In the genomic region with DNA sequence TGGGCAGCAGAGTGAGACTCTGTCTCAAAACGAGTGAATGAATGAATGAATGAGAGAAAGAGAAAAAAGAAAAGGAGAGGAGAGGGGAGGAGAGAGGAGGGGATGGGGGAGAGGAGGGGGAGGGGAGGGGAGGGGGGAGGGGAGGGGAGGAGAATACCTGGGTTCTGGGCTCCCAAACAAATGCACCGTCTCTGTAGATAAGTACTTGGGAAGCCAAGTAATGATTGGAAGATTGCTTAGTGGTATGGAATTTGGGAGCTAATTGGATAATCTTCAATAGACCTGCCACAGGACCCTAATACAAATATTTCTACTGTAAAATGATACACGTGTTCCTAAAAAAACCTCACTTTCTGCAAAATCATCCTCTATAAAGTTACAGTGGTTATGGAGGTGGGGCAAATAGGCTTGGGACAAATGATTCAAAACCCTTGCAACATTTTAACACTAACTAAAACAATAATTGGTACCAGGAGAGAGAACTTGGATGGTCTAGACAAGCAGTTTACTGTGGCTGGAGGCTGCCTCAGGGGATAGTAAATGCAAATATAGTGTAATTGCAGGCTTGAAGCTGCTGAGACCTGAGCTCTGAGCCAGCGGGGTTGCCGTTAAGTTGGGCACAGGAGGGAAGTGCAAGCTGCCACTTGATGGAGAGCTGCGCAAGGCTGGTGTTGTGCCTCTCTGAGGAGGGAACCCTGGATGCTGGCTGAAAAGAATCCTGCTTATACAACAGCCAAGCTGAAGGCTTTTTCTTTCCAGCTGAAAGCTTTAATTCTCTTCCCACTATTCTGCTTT, we compare ENCODE assay signal across 15 cellular contexts. TPM values are rescaled to one million over a fixed set of nuclear protein-coding genes. Genes with fewer than 3 reads are reported as not detected.
A peak's percentile ranks its signal among the peaks of the same experiment; 100 is the strongest.
DNase-seq lines count a peak whose midpoint lies in the region; ATAC-seq, FAIRE-seq and TF ChIP-seq lines count a peak whose summit lies in the region.
"Had no signal": no experiment of that assay in that cellular context is flagged by ENCODE, and none has a peak within 500 bp of the region (broad histone marks: within the 10 kb centered on the region; RNA-seq: fewer than 3 reads in every experiment).

No MANE protein-coding gene starts in this region.

- H2AFZ ChIP-seq in K562 (ENCODE audit: low read depth, low read length), result no peak overlapping the region; the same call in 1 of the 2 replicates
- no peak overlapping the region for H2AFZ ChIP-seq in mammary epithelial cell (ENCODE audit: low read depth, low read length)

- H3K4me3 Mint-ChIP-seq in stimulated activated naive CD8-positive, alpha-beta T cell treated with anti-CD3 and anti-CD28 coated beads, Interleukin-15, amount 100 ng/mL, for 72 hours, result no peak overlapping the region
- H3K4me3 Mint-ChIP-seq: activated B cell treated with CpG ODN at 0.5 μM for 24 hours had no signal

- peaks cover 6 to 38% of the 10 kb centered on the region in 2 experiments; a peak in 4 of 5 replicates for H3K4me1 ChIP-seq in K562 (replicated peaks in 1 of 2; ENCODE audit: control insufficient read depth in 2 of 2, insufficient read depth in 2 of 2, low read length in 2 of 2)
- H3K4me1 ChIP-seq in spleen, result peaks cover 0 to 29% (median 8%) of the 10 kb centered on the region in 6 donors
- no peaks in the 10 kb centered on the region for H3K4me1 ChIP-seq in mammary epithelial cell (ENCODE audit: insufficient read depth, low read length)
- H3K4me1 ChIP-seq: transverse colon had no signal

- H3K36me3 ChIP-seq in K562 (ENCODE audit: control insufficient read depth, insufficient read depth, low read length) (peaks cover 67% of the 10 kb centered on the region), spleen (no peaks in the 10 kb centered on the region), mammary epithelial cell (ENCODE audit: insufficient read depth, low read length) (no peaks in the 10 kb centered on the region)
- H3K36me3 ChIP-seq: transverse colon had no signal

- H3K27me3 Mint-ChIP-seq in stimulated activated naive CD8-positive, alpha-beta T cell treated with anti-CD3 and anti-CD28 coated beads, Interleukin-15, amount 100 ng/mL, for 72 hours, result no peaks in the 10 kb centered on the region

- H3K79me2 ChIP-seq in K562 (ENCODE audit: control insufficient read depth, insufficient read depth, low read length) (peaks cover 99% of the 10 kb centered on the region), mammary epithelial cell (ENCODE audit: insufficient read depth, low read length) (no peaks in the 10 kb centered on the region)

- H3K9me3 ChIP-seq in K562 (replicated peaks; ENCODE audit: control insufficient read depth, insufficient read depth, low read depth, low read length) (no peaks in the 10 kb centered on the region), spleen (no peaks in the 10 kb centered on the region), mammary epithelial cell (replicated peaks; ENCODE audit: insufficient read depth, low read length) (no peaks in the 10 kb centered on the region)
- H3K9me3 ChIP-seq: transverse colon had no signal

- no TSS peak for BruUV-seq in K562 (replicated peaks; lab: Mats Ljungman, UMichigan)
- BruUV-seq in mammary epithelial cell (replicated peaks; lab: Mats Ljungman, UMichigan), result no TSS peak

- ATAC-seq in stimulated activated naive CD8-positive, alpha-beta T cell treated with anti-CD3 and anti-CD28 coated beads, Interleukin-15, Interleukin-2, amounts not matched to agents 100 U/mL and 50 U/mL, for 24 hours, result peak; percentile 7
- no peak for ATAC-seq in stimulated activated naive CD8-positive, alpha-beta T cell treated with anti-CD3 and anti-CD28 coated beads, Interleukin-15, amount 100 ng/mL, for 72 hours
- peak; percentile 8 for ATAC-seq in K562

- CTCF ChIA-PET in K562 (lab: Yijun Ruan, JAX; ENCODE audit: low intra/inter-chr PET ratio) (no interaction called here), mammary epithelial cell (lab: Charles Lee; ENCODE audit: low non-redundant PET) (no interaction called here)

- no peak for FAIRE-seq in K562 (lab: Jason Lieb, UNC)
- FAIRE-seq: HTR-8/SVneo had no signal

- H4K20me1 ChIP-seq in K562 (replicated peaks; ENCODE audit: control insufficient read depth, insufficient read depth, low read length), result no peaks in the 10 kb centered on the region
- H4K20me1 ChIP-seq in mammary epithelial cell (ENCODE audit: insufficient read depth, low read length), result no peaks in the 10 kb centered on the region

- DNase-seq in stimulated activated naive CD8-positive, alpha-beta T cell treated with anti-CD3 and anti-CD28 coated beads, Interleukin-15, Interleukin-2, amounts not matched to agents 100 U/mL and 50 U/mL, for 24 hours, result no peak
- DNase-seq in stimulated activated naive CD8-positive, alpha-beta T cell treated with anti-CD3 and anti-CD28 coated beads, Interleukin-15, amount 100 ng/mL, for 72 hours, result no peak
- DNase-seq in NCI-H2081 (lab: John Stamatoyannopoulos, UW), result peak; percentile 69 to 81
- DNase-seq in K562 (ENCODE audit: extremely low read depth in 1 of 4, low spot score in 3 of 4), result no peak
- DNase-seq in spleen, result peak; percentile 46
- no peak for DNase-seq in KG1 (lab: John Stamatoyannopoulos, UW)
- DNase-seq in occipital lobe (lab: John Stamatoyannopoulos, UW), result no peak
- DNase-seq in mammary epithelial cell, result no peak
- DNase-seq: activated B cell treated with CpG ODN at 0.5 μM for 24 hours; activated T-cell treated with anti-CD3 and anti-CD28 coated beads, Interleukin-2, amount 50 U/mL, for 1 hour; DMS153; NCI-H187; stimulated activated CD4-positive, alpha-beta T cell treated with anti-CD3 and anti-CD28 coated beads, Interleukin-2, amount 100 ng/mL, for 24 hours; transverse colon had no signal

- H3K4me3 ChIP-seq in K562 (peak overlapping the region; percentile 43), spleen (no peak overlapping the region), mammary epithelial cell (replicated peaks in 1 of 3; ENCODE audit: insufficient read depth in 1 of 3, low read depth in 2 of 3, low read length in 3 of 3) (no peak overlapping the region)
- H3K4me3 ChIP-seq: transverse colon had no signal

- no peaks in the 10 kb centered on the region for H3K9me3 Mint-ChIP-seq in stimulated activated naive CD8-positive, alpha-beta T cell treated with anti-CD3 and anti-CD28 coated beads, Interleukin-15, amount 100 ng/mL, for 72 hours
- H3K9me3 Mint-ChIP-seq: activated B cell treated with CpG ODN at 0.5 μM for 24 hours had no signal

- peak overlapping the region; percentile 79 for H3K27ac ChIP-seq in K562 (ENCODE audit: extremely low read depth, low read depth, low read length)
- no peak overlapping the region for H3K27ac ChIP-seq in spleen
- H3K27ac ChIP-seq in mammary epithelial cell (ENCODE audit: insufficient read depth, low read depth, low read length), result no peak overlapping the region
- H3K27ac ChIP-seq: transverse colon had no signal

- no peaks in the 10 kb centered on the region for H3K9me1 ChIP-seq in K562 (ENCODE audit: control insufficient read depth, insufficient read depth, low read length)

- intact Hi-C loops in K562 (cut with micrococcal nuclease) (no loop called here), spleen (cut with DNase I; ENCODE audit: low total_unique reads) (no loop called here), mammary epithelial cell (cut with micrococcal nuclease) (no loop called here)

- peaks cover 65% of the 10 kb centered on the region for H3K4me1 Mint-ChIP-seq in stimulated activated naive CD8-positive, alpha-beta T cell treated with anti-CD3 and anti-CD28 coated beads, Interleukin-15, amount 100 ng/mL, for 72 hours

- dilution Hi-C loops in mammary epithelial cell (cut with HindIII; ENCODE audit: low sequenced_read_pairs), result no loop called here

- TF ChIP-seq CTCF in K562 (IDR thresholded peaks at IDR 0.05 in 2 of 3, conservative IDR thresholded peaks at IDR 0.05 in 1 of 3; ENCODE audit: insufficient read depth in 2 of 3, low read depth in 1 of 3, low read length in 3 of 3) (no peak), spleen (IDR thresholded peaks at IDR 0.05 in 8 of 11, conservative IDR thresholded peaks at IDR 0.05 in 3 of 11) (no peak), mammary epithelial cell (conservative IDR thresholded peaks at IDR 0.05 in 1 of 2, IDR thresholded peaks at IDR 0.05 in 1 of 2; ENCODE audit: extremely low read depth in 1 of 2, insufficient read depth in 1 of 2, low read depth in 1 of 2, low read length in 2 of 2) (no peak)

- no peak for TF ChIP-seq RAD21 in K562 (CRISPR knock-in tag; conservative IDR thresholded peaks at IDR 0.05 in 1 of 2, IDR thresholded peaks at IDR 0.05 in 1 of 2)

- WGBS in K562 (ENCODE audit: insufficient coverage, low coverage, missing lambda C conversion rate), result 26% methylated on average over 5 of the region's 6 CpGs
- WGBS in spleen, 5 donors, result 28 to 45% (median 34%) methylated on average over 5 to 6 of the region's 6 CpGs
- WGBS in mammary epithelial cell (ENCODE audit: low coverage, missing lambda C conversion rate), result 3% methylated on average over 5 of the region's 6 CpGs

- H3K4me2 ChIP-seq in K562 (ENCODE audit: insufficient read depth, low read length) (peak overlapping the region; percentile 95), mammary epithelial cell (ENCODE audit: insufficient read depth, low read depth, low read length) (no peak overlapping the region)

- POLR2A ChIA-PET in K562 (lab: Yijun Ruan, JAX), result interaction anchor here (0.7 to 1.9 kb wide), 8 partner anchors 10 to 70 kb away, joined by 3 to 10 read pairs (median 4); partner anchors contain the start of genes ANP32B and TRMO

- H3K27ac Mint-ChIP-seq in stimulated activated naive CD8-positive, alpha-beta T cell treated with anti-CD3 and anti-CD28 coated beads, Interleukin-15, amount 100 ng/mL, for 72 hours, result no peak overlapping the region
- H3K27ac Mint-ChIP-seq: activated B cell treated with CpG ODN at 0.5 μM for 24 hours had no signal

- in situ Hi-C loops in K562 (cut with MboI), result no loop called here
- in situ Hi-C loops in mammary epithelial cell (cut with MboI; ENCODE audit: low sequenced_read_pairs in 2 of 2), result loop anchor here in 1 of 2 donors (25.0 kb wide), 1 partner anchor 828 kb away; no protein-coding TSS in a partner anchor

- H3K9ac ChIP-seq in K562 (ENCODE audit: insufficient read depth in 1 of 2, low read depth in 2 of 2, low read length in 2 of 2) (peak overlapping the region; percentile 84 to 86), mammary epithelial cell (ENCODE audit: insufficient read depth, low read length) (no peak overlapping the region)

- H3K27me3 ChIP-seq in K562 (ENCODE audit: control insufficient read depth in 2 of 2, insufficient read depth in 2 of 2, low read length in 2 of 2) (no peaks in the 10 kb centered on the region), spleen (replicated peaks in 1 of 7) (peaks cover 0 to 20% (median 0%) of the 10 kb centered on the region in 7 donors), mammary epithelial cell (ENCODE audit: insufficient read depth, low read length) (peaks cover 9% of the 10 kb centered on the region)

- TF ChIP-seq POLR2A in K562 (conservative IDR thresholded peaks at IDR 0.05), result no peak
- TF ChIP-seq POLR2A in spleen (IDR thresholded peaks at IDR 0.05), result no peak

- no peak for TF ChIP-seq EP300 in K562 (IDR thresholded peaks at IDR 0.05; ENCODE audit: low read length)

RNA-seq across cellular contexts. Expression of gene HEMGN, which starts 3.5 kb away (rescaled TPM):
- 11.3 and 87.8 TPM in 2 replicates for total RNA-seq in K562 (2011; cell fraction: chromatin; rRNA removed; ENCODE audit: low replicate concordance)
- total RNA-seq in K562 (2011; cell fraction: nucleolus; rRNA removed), result 10.7 and 21.2 TPM in 2 replicates
- total RNA-seq in K562 (2011; cell fraction: nucleoplasm; rRNA removed), result 28.6 and 33.8 TPM in 2 replicates
- total RNA-seq in K562 (2014; rRNA removed), result 107 and 116 TPM in 2 replicates
- 182 and 209 TPM in 2 replicates for total RNA-seq in K562 (2014; rRNA removed; fragmentation: Illumina TruSeq; extraction: Trizol)
- total RNA-seq in K562 (2015; rRNA removed; fragmentation: Illumina TruSeq; extraction: Trizol), result 54.3 and 56.3 TPM in 2 replicates
- total RNA-seq in K562 (2021), result 101 and 104 TPM in 2 replicates
- polyA plus RNA-seq in K562 (2011; rRNA removed), result 104 and 197 TPM in 2 replicates
- polyA plus RNA-seq in K562 (2011; cell fraction: cytosol; rRNA removed), result 25.0 and 35.1 TPM in 2 replicates
- 20.7 and 23.5 TPM in 2 replicates for polyA plus RNA-seq in K562 (2011; cell fraction: nucleus; rRNA removed)
- polyA plus RNA-seq in K562 (2012), result 22.3 and 42.9 TPM in 2 replicates
- 183 and 258 TPM in 2 replicates for polyA plus RNA-seq in K562 (2014; fragmentation: Illumina TruSeq; extraction: Trizol)
- 100 to 1,000 TPM; 110 to 156 TPM for polyA plus RNA-seq in K562 (2014; fragmentation: Nextera tagmentation; extraction: Ambion mirVana)
- 124 and 137 TPM in 2 replicates for polyA plus RNA-seq in K562 (2014; rRNA removed)
- polyA minus RNA-seq in K562 (2011; rRNA and poly(A)+ RNA removed), result 106 and 117 TPM in 2 replicates
- polyA minus RNA-seq in K562 (2011; cell fraction: cytosol; rRNA and poly(A)+ RNA removed), result 22.3 and 41.9 TPM in 2 replicates
- polyA minus RNA-seq in K562 (2011; cell fraction: nucleus; rRNA and poly(A)+ RNA removed), result 10.1 and 16.6 TPM in 2 replicates
- 10 to 100 TPM in 1 of 7 donors, 1 to 10 TPM in 5, under 1 TPM in 1; 0.76 to 26.6 (median 4.7) TPM for total RNA-seq in spleen
- polyA plus RNA-seq in spleen, result under 1 TPM; 0.13 to 0.64 (median 0.32) TPM
- 3.9 TPM for total RNA-seq in occipital lobe
- total RNA-seq in mammary epithelial cell, result not detected
- not detected for polyA plus RNA-seq in mammary epithelial cell
- not detected for polyA minus RNA-seq in mammary epithelial cell
- total RNA-seq: transverse colon had no signal

RNA-seq across cellular contexts. Expression of gene TRMO, which starts 12.2 kb away (rescaled TPM):
- 9.3 and 20.1 TPM in 2 replicates for total RNA-seq in K562 (2011; cell fraction: chromatin; rRNA removed; ENCODE audit: low replicate concordance)
- total RNA-seq in K562 (2011; cell fraction: nucleolus; rRNA removed), result 6.6 and 6.7 TPM in 2 replicates
- 8.8 and 9.2 TPM in 2 replicates for total RNA-seq in K562 (2011; cell fraction: nucleoplasm; rRNA removed)
- total RNA-seq in K562 (2014; rRNA removed), result 16.2 and 16.7 TPM in 2 replicates
- total RNA-seq in K562 (2014; rRNA removed; fragmentation: Illumina TruSeq; extraction: Trizol), result 16.2 and 18.4 TPM in 2 replicates
- 22.4 and 22.9 TPM in 2 replicates for total RNA-seq in K562 (2015; rRNA removed; fragmentation: Illumina TruSeq; extraction: Trizol)
- 12.2 and 12.5 TPM in 2 replicates for total RNA-seq in K562 (2021)
- 14.2 and 16.3 TPM in 2 replicates for polyA plus RNA-seq in K562 (2011; rRNA removed)
- polyA plus RNA-seq in K562 (2011; cell fraction: cytosol; rRNA removed), result 8.2 and 12.4 TPM in 2 replicates
- 10.3 and 14.4 TPM in 2 replicates for polyA plus RNA-seq in K562 (2011; cell fraction: nucleus; rRNA removed)
- polyA plus RNA-seq in K562 (2012), result 8.9 and 10.4 TPM in 2 replicates
- 17.2 and 20.0 TPM in 2 replicates for polyA plus RNA-seq in K562 (2014; fragmentation: Illumina TruSeq; extraction: Trizol)
- polyA plus RNA-seq in K562 (2014; fragmentation: Nextera tagmentation; extraction: Ambion mirVana), result 10 to 100 TPM in 1 of 2 experiments, 1 to 10 TPM in 1; 5.6 to 12.8 TPM
- polyA plus RNA-seq in K562 (2014; rRNA removed), result 17.2 and 18.4 TPM in 2 replicates
- polyA minus RNA-seq in K562 (2011; rRNA and poly(A)+ RNA removed), result 23.2 and 23.8 TPM in 2 replicates
- polyA minus RNA-seq in K562 (2011; cell fraction: cytosol; rRNA and poly(A)+ RNA removed), result 5.8 and 8.6 TPM in 2 replicates
- 5.1 and 8.1 TPM in 2 replicates for polyA minus RNA-seq in K562 (2011; cell fraction: nucleus; rRNA and poly(A)+ RNA removed)
- 10 to 100 TPM; 16.8 to 58.6 (median 28.3) TPM for total RNA-seq in spleen
- polyA plus RNA-seq in spleen, result 10 to 100 TPM; 11.2 to 13.0 (median 12.5) TPM
- 14.7 TPM for total RNA-seq in occipital lobe
- total RNA-seq in mammary epithelial cell, result 10 to 100 TPM in 1 of 2 donors, 1 to 10 TPM in 1; 7.6 to 15.3 TPM
- polyA plus RNA-seq in mammary epithelial cell, result 11.0 TPM
- polyA minus RNA-seq in mammary epithelial cell, result 11.5 TPM

RNA-seq across cellular contexts. Expression of gene ANP32B, which starts 48.6 kb away (rescaled TPM):
- total RNA-seq in K562 (2011; cell fraction: chromatin; rRNA removed; ENCODE audit: low replicate concordance), result 103 and 181 TPM in 2 replicates
- 53.9 and 79.2 TPM in 2 replicates for total RNA-seq in K562 (2011; cell fraction: nucleolus; rRNA removed)
- total RNA-seq in K562 (2011; cell fraction: nucleoplasm; rRNA removed), result 96.2 and 106 TPM in 2 replicates
- 90.3 and 90.7 TPM in 2 replicates for total RNA-seq in K562 (2014; rRNA removed)
- total RNA-seq in K562 (2014; rRNA removed; fragmentation: Illumina TruSeq; extraction: Trizol), result 80.3 and 96.1 TPM in 2 replicates
- 68.9 and 78.4 TPM in 2 replicates for total RNA-seq in K562 (2015; rRNA removed; fragmentation: Illumina TruSeq; extraction: Trizol)
- total RNA-seq in K562 (2021), result 384 and 454 TPM in 2 replicates
- 135 and 147 TPM in 2 replicates for polyA plus RNA-seq in K562 (2011; rRNA removed)
- 19.4 and 46.5 TPM in 2 replicates for polyA plus RNA-seq in K562 (2011; cell fraction: cytosol; rRNA removed)
- polyA plus RNA-seq in K562 (2011; cell fraction: nucleus; rRNA removed), result 41.5 and 53.7 TPM in 2 replicates
- 595 and 725 TPM in 2 replicates for polyA plus RNA-seq in K562 (2012)
- polyA plus RNA-seq in K562 (2014; fragmentation: Illumina TruSeq; extraction: Trizol), result 711 and 815 TPM in 2 replicates
- polyA plus RNA-seq in K562 (2014; fragmentation: Nextera tagmentation; extraction: Ambion mirVana), result 100 to 1,000 TPM in 1 of 2 experiments, 10 to 100 TPM in 1; 87.2 to 141 TPM
- polyA plus RNA-seq in K562 (2014; rRNA removed), result 331 and 380 TPM in 2 replicates
- polyA minus RNA-seq in K562 (2011; rRNA and poly(A)+ RNA removed), result 117 and 146 TPM in 2 replicates
- 105 and 106 TPM in 2 replicates for polyA minus RNA-seq in K562 (2011; cell fraction: cytosol; rRNA and poly(A)+ RNA removed)
- 31.2 and 52.8 TPM in 2 replicates for polyA minus RNA-seq in K562 (2011; cell fraction: nucleus; rRNA and poly(A)+ RNA removed)
- total RNA-seq in spleen, result 100 to 1,000 TPM in 3 of 7 donors, 10 to 100 TPM in 4; 39.1 to 120 (median 98.3) TPM
- polyA plus RNA-seq in spleen, result 100 to 1,000 TPM; 115 to 156 (median 152) TPM
- total RNA-seq in occipital lobe, result 3.9 TPM
- total RNA-seq in mammary epithelial cell, result 100 to 1,000 TPM in 1 of 2 donors, 1 to 10 TPM in 1; 8.2 to 164 TPM
- 36.6 TPM for polyA plus RNA-seq in mammary epithelial cell
- polyA minus RNA-seq in mammary epithelial cell, result 63.0 TPM

Comparison
In these comparisons a context has a peak if more than half of its experiments do, and no peak if none do; other contexts are left out.
1. DNase-seq: peak in NCI-H2081 (2 of 2) and spleen (single experiment); none in stimulated activated naive CD8-positive, alpha-beta T cell treated with anti-CD3 and anti-CD28 coated beads, Interleukin-15, Interleukin-2, amounts not matched to agents 100 U/mL and 50 U/mL, for 24 hours (single experiment), stimulated activated naive CD8-positive, alpha-beta T cell treated with anti-CD3 and anti-CD28 coated beads, Interleukin-15, amount 100 ng/mL, for 72 hours (0 of 2), K562 (0 of 4), KG1 (single experiment), occipital lobe (single experiment) and mammary epithelial cell (single experiment).